1 cellular context compared by ENCODE assay signal in genomic region chr19:2487780-2488330, GRCh38.
TF ChIP-seq lines count a peak whose summit lies in the region.

No MANE protein-coding gene starts in this region.

TF ChIP-seq in HepG2, 621 proteins besides CTCF, POLR2A, EP300 and RAD21:
- no peak for TF ChIP-seq SIX1 (CRISPR knock-in tag; IDR thresholded peaks at IDR 0.05; ENCODE audit: borderline replicate concordance)
- TF ChIP-seq ATRX (CRISPR knock-in tag; IDR thresholded peaks at IDR 0.05; ENCODE audit: borderline replicate concordance) = no peak
- peak; percentile 29; the same call in 1 of the 2 replicates for TF ChIP-seq HNRNPL (IDR thresholded peaks at IDR 0.05; ENCODE audit: low read depth, low read length)
- TF ChIP-seq, protein P1, sequence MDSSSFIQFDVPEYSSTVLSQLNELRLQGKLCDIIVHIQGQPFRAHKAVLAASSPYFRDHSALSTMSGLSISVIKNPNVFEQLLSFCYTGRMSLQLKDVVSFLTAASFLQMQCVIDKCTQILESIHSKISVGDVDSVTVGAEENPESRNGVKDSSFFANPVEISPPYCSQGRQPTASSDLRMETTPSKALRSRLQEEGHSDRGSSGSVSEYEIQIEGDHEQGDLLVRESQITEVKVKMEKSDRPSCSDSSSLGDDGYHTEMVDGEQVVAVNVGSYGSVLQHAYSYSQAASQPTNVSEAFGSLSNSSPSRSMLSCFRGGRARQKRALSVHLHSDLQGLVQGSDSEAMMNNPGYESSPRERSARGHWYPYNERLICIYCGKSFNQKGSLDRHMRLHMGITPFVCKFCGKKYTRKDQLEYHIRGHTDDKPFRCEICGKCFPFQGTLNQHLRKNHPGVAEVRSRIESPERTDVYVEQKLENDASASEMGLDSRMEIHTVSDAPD (CRISPR knock-in tag; IDR thresholded peaks at IDR 0.05) = no peak
- no peak for TF ChIP-seq SMARCC2 (IDR thresholded peaks at IDR 0.05)
- no peak for TF ChIP-seq HNRNPUL1 (IDR thresholded peaks at IDR 0.05; ENCODE audit: low read depth, low read length)
- TF ChIP-seq HNRNPLL (IDR thresholded peaks at IDR 0.05; ENCODE audit: low read depth, low read length, poor library complexity, severe bottlenecking) = peak; percentile 26
- no peak for TF ChIP-seq HMG20B (CRISPR knock-in tag; conservative IDR thresholded peaks at IDR 0.05)
